ENCODE assay signal across 8 cellular contexts in genomic region chr11:29527391-29527936, GRCh38.
DNase-seq lines count a peak whose midpoint lies in the region; ATAC-seq and TF ChIP-seq lines count a peak whose summit lies in the region.

No MANE protein-coding gene starts in this region.

- in situ Hi-C loops in GM13976 (cut with MboI; ENCODE audit: low sequenced_read_pairs, unreplicated experiment) = no loop called here

- peak; percentile 85 for ATAC-seq in HG02610 (IDR thresholded peaks at IDR 0.05; ENCODE audit: unreplicated experiment)
- ATAC-seq in gastroesophageal sphincter = no peak
- no peak for ATAC-seq in HG03097 (IDR thresholded peaks at IDR 0.05; ENCODE audit: low FRiP score, unreplicated experiment)

- H3K27me3 ChIP-seq in gastroesophageal sphincter (no peaks in the 10 kb centered on the region), suprapubic skin (no peaks in the 10 kb centered on the region)

- peak; percentile 15 for DNase-seq in COLO829 (ENCODE audit: low spot score)
- peak; percentile 92 for DNase-seq in OCI-M1 (lab: John Stamatoyannopoulos, UW)
- DNase-seq in GM13976 (ENCODE audit: low spot score) = no peak
- DNase-seq in GM19238 (ENCODE audit: insufficient read length, low spot score) = no peak
- no peak for DNase-seq in suprapubic skin (ENCODE audit: low spot score in 2 of 2)

- H3K4me3 ChIP-seq in gastroesophageal sphincter (no peak overlapping the region), suprapubic skin (no peak overlapping the region)

- TF ChIP-seq EP300 in gastroesophageal sphincter (IDR thresholded peaks at IDR 0.05) (no peak), suprapubic skin (IDR thresholded peaks at IDR 0.05) (no peak)

- TF ChIP-seq CTCF in gastroesophageal sphincter (IDR thresholded peaks at IDR 0.05) (peak; percentile 5 to 25 (median 16)), GM13976 (IDR thresholded peaks at IDR 0.05; ENCODE audit: borderline replicate concordance, control extremely low read depth, extremely low read depth, insufficient read depth, missing control alignments) (no peak), suprapubic skin (IDR thresholded peaks at IDR 0.05) (no peak)

- H3K4me1 ChIP-seq in gastroesophageal sphincter (no peaks in the 10 kb centered on the region), suprapubic skin (no peaks in the 10 kb centered on the region)

- H3K27ac ChIP-seq in gastroesophageal sphincter (no peak overlapping the region), suprapubic skin (no peak overlapping the region)

- no peak for TF ChIP-seq POLR2A in gastroesophageal sphincter (IDR thresholded peaks at IDR 0.05)
- no peak for TF ChIP-seq POLR2A in suprapubic skin (IDR thresholded peaks at IDR 0.05)

- 30 to 38% methylated on average over 3 of the region's 3 CpGs for WGBS in gastroesophageal sphincter (ENCODE audit: low coverage in 1 of 2), 2 donors
- 39% methylated on average over 3 of the region's 3 CpGs for WGBS in suprapubic skin

- no peaks in the 10 kb centered on the region for H3K36me3 ChIP-seq in gastroesophageal sphincter
- no peaks in the 10 kb centered on the region for H3K36me3 ChIP-seq in suprapubic skin

- H3K9me3 ChIP-seq in gastroesophageal sphincter = peaks cover 0 to 7% (median 0%) of the 10 kb centered on the region in 3 donors
- H3K9me3 ChIP-seq in suprapubic skin = peaks cover 13% of the 10 kb centered on the region

Comparison
In these comparisons a context has a peak if more than half of its experiments do, and no peak if none do; other contexts are left out.
1. DNase-seq: peak in COLO829 (single experiment) and OCI-M1 (single experiment); none in GM13976 (single experiment), GM19238 (single experiment) and suprapubic skin (0 of 2).
2. CTCF ChIP-seq: peak in gastroesophageal sphincter (4 of 4); none in GM13976 (single experiment) and suprapubic skin (0 of 2).